Comparison of ENCODE assay signal across 21 cellular contexts in the genomic region with DNA sequence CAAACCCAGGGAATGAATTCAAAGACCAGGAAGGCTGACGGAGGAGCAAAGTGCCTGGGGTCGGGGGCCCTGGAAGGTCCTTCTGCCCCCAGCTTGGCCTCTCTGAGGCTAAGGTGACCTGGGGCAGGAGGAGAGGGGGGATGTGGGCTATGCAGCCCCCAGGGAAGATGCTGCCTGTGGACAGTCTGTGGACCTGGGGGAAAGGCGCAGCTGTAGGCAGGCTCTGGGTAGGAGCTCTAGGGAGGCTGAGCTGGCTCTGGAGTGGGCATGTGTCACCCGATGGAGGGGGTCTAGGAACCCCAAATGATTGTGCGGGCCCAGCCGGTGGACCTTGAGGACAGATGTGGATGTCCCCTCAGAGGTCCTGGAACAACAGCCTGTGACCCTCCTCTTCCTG. TPM values are rescaled to one million over a fixed set of nuclear protein-coding genes. Genes with fewer than 3 reads are reported as not detected.
DNase-seq lines count a peak whose midpoint lies in the region; ATAC-seq and TF ChIP-seq lines count a peak whose summit lies in the region.
"Had no signal": no experiment of that assay in that cellular context is flagged by ENCODE, and none has a peak within 500 bp of the region (broad histone marks: within the 10 kb centered on the region; RNA-seq: fewer than 3 reads in every experiment).

No MANE protein-coding gene starts in this region.

- H3K4me3 ChIP-seq in HCT116 (replicated peaks in 1 of 2; ENCODE audit: low read depth in 1 of 2, low read length in 2 of 2), result peak overlapping the region in 1 of 2 experiments; percentile 53; a peak in 1 of 4 replicates
- no peak overlapping the region for H3K4me3 ChIP-seq in osteoblast (ENCODE audit: insufficient read depth, low read length)
- H3K4me3 ChIP-seq: HAP-1, Peyer's patch had no signal

- TF ChIP-seq CTCF in HCT116 (IDR thresholded peaks at IDR 0.05 in 2 of 3, conservative IDR thresholded peaks at IDR 0.05 in 1 of 3; ENCODE audit: borderline replicate concordance in 1 of 3, insufficient read depth in 1 of 3, low read depth in 2 of 3, low read length in 2 of 3), result no peak
- TF ChIP-seq CTCF in RWPE1 (conservative IDR thresholded peaks at IDR 0.05; ENCODE audit: low read depth), result no peak
- TF ChIP-seq CTCF in osteoblast (IDR thresholded peaks at IDR 0.05; ENCODE audit: extremely low read depth, low read depth, low read length), result no peak

- H3K36me3 Mint-ChIP-seq in activated T-helper 2 cell treated with anti-CD3 and anti-CD28 coated beads, Interferon-gamma antibody, Interleukin-2, Interleukin-4, amounts not matched to agents 10 μg/mL and 5 μg/mL and 100 μg/mL, durations not matched to agents 14 hours and 24 hours and 36 hours (ENCODE audit: low read depth), result no peaks in the 10 kb centered on the region
- H3K36me3 Mint-ChIP-seq in stimulated activated naive B cell treated with anti-CD40 and anti-IgM and Interleukin-4, amounts not matched to agents 10 μg/mL and 1 μg/mL and 100 μg/mL, for 72 hours, result peaks cover 2 to 3% of the 10 kb centered on the region in 2 donors
- H3K36me3 Mint-ChIP-seq: CD14-positive monocyte had no signal

- H3K4me1 Mint-ChIP-seq in activated T-helper 2 cell treated with anti-CD3 and anti-CD28 coated beads, Interferon-gamma antibody, Interleukin-2, Interleukin-4, amounts not matched to agents 10 μg/mL and 5 μg/mL and 100 μg/mL, durations not matched to agents 14 hours and 24 hours and 36 hours (ENCODE audit: low read depth), result no peaks in the 10 kb centered on the region
- H3K4me1 Mint-ChIP-seq in stimulated activated naive B cell treated with anti-CD40 and anti-IgM and Interleukin-4, amounts not matched to agents 10 μg/mL and 1 μg/mL and 100 μg/mL, for 72 hours, result peaks cover 1 to 7% of the 10 kb centered on the region in 2 donors
- H3K4me1 Mint-ChIP-seq: CD14-positive monocyte had no signal

- DNase-seq in HCT116 (ENCODE audit: low read depth, low spot score) (no peak), RWPE1 (ENCODE audit: low spot score) (no peak), epithelial cell of prostate (ENCODE audit: low read depth, low spot score) (no peak), osteoblast (ENCODE audit: insufficient read length, low spot score, missing footprints) (peak; percentile 91)
- DNase-seq in activated T-helper 2 cell treated with anti-CD3 and anti-CD28 coated beads, Interferon-gamma antibody, Interleukin-2, Interleukin-4, amounts not matched to agents 10 μg/mL and 5 μg/mL and 100 μg/mL, durations not matched to agents 14 hours and 24 hours and 36 hours (ENCODE audit: low spot score), result no peak
- no peak for DNase-seq in stimulated activated naive B cell treated with anti-CD40 and anti-IgM and Interleukin-4, amounts not matched to agents 10 μg/mL and 1 μg/mL and 100 μg/mL, for 72 hours
- no peak for DNase-seq in stimulated activated CD4-positive, alpha-beta T cell treated with anti-CD3 and anti-CD28 coated beads, Interleukin-12 subunit alpha, Interleukin-12 subunit beta, amount 100 ng/mL, for 4 hours
- DNase-seq: AML-193, DMS 273 treated with DMSO at 0.1 percent for 48 hours, DND-41, Kasumi-1, NCI-H1105 treated with DMSO at 0.1 percent for 48 hours, NCI-H1694 treated with DMSO at 0.1 percent for 48 hours, Peyer's patch, Right ventricle myocardium superior had no signal

- H2AFZ ChIP-seq in HCT116 (ENCODE audit: low read depth, low read length, poor library complexity, severe bottlenecking), result no peak overlapping the region
- no peak overlapping the region for H2AFZ ChIP-seq in osteoblast (ENCODE audit: low read length)
- H2AFZ ChIP-seq: GM23248 had no signal

- H3K27ac Mint-ChIP-seq in activated T-helper 2 cell treated with anti-CD3 and anti-CD28 coated beads, Interferon-gamma antibody, Interleukin-2, Interleukin-4, amounts not matched to agents 10 μg/mL and 5 μg/mL and 100 μg/mL, durations not matched to agents 14 hours and 24 hours and 36 hours, result no peak overlapping the region
- H3K27ac Mint-ChIP-seq in stimulated activated naive B cell treated with anti-CD40 and anti-IgM and Interleukin-4, amounts not matched to agents 10 μg/mL and 1 μg/mL and 100 μg/mL, for 72 hours, result no peak overlapping the region

- ATAC-seq in HCT116 (no peak), GM21619 (IDR thresholded peaks at IDR 0.05; ENCODE audit: unreplicated experiment) (no peak)
- no peak for ATAC-seq in stimulated activated naive B cell treated with anti-CD40 and anti-IgM and Interleukin-4, amounts not matched to agents 10 μg/mL and 1 μg/mL and 100 μg/mL, for 72 hours (replicated peaks)

- peaks cover 17 to 25% of the 10 kb centered on the region in 2 experiments for H3K4me1 ChIP-seq in HCT116 (ENCODE audit: control insufficient read depth in 1 of 2, insufficient read depth in 2 of 2, low read length in 2 of 2)
- H3K4me1 ChIP-seq in osteoblast (ENCODE audit: insufficient read depth, low read length), result peaks cover 26% of the 10 kb centered on the region
- H3K4me1 ChIP-seq: HAP-1, Peyer's patch had no signal

- no peaks in the 10 kb centered on the region for H3K9me3 Mint-ChIP-seq in activated T-helper 2 cell treated with anti-CD3 and anti-CD28 coated beads, Interferon-gamma antibody, Interleukin-2, Interleukin-4, amounts not matched to agents 10 μg/mL and 5 μg/mL and 100 μg/mL, durations not matched to agents 14 hours and 24 hours and 36 hours
- H3K9me3 Mint-ChIP-seq in stimulated activated naive B cell treated with anti-CD40 and anti-IgM and Interleukin-4, amounts not matched to agents 10 μg/mL and 1 μg/mL and 100 μg/mL, for 72 hours, result peaks cover 3 to 10% of the 10 kb centered on the region in 2 donors

- H3K27me3 Mint-ChIP-seq in activated T-helper 2 cell treated with anti-CD3 and anti-CD28 coated beads, Interferon-gamma antibody, Interleukin-2, Interleukin-4, amounts not matched to agents 10 μg/mL and 5 μg/mL and 100 μg/mL, durations not matched to agents 14 hours and 24 hours and 36 hours (ENCODE audit: low read depth), result no peaks in the 10 kb centered on the region
- H3K27me3 Mint-ChIP-seq in stimulated activated naive B cell treated with anti-CD40 and anti-IgM and Interleukin-4, amounts not matched to agents 10 μg/mL and 1 μg/mL and 100 μg/mL, for 72 hours, result peaks cover 45 to 62% of the 10 kb centered on the region in 2 donors

- H3K27me3 ChIP-seq in HCT116 (ENCODE audit: insufficient read depth, low read length) (peaks cover 26% of the 10 kb centered on the region), osteoblast (ENCODE audit: insufficient read depth, low read length) (peaks cover 2% of the 10 kb centered on the region)
- H3K27me3 ChIP-seq: Peyer's patch had no signal

- RAD21 ChIA-PET in HCT116 (lab: Charles Lee; ENCODE audit: low non-redundant PET in 1 of 2, low total read pairs in 2 of 2, uncharacterized antibody in 2 of 2, unreplicated experiment in 2 of 2), result no interaction called here

- H3K4me2 ChIP-seq in HCT116 (ENCODE audit: low read length), result peak overlapping the region; percentile 95
- H3K4me2 ChIP-seq in osteoblast (ENCODE audit: insufficient read depth, low read length), result peak overlapping the region; percentile 70

- peak overlapping the region; percentile 62 for H3K9ac ChIP-seq in HCT116 (ENCODE audit: low read length)

- H3K36me3 ChIP-seq in HCT116 (ENCODE audit: control insufficient read depth in 1 of 2, insufficient read depth in 2 of 2, low read length in 2 of 2) (no peaks in the 10 kb centered on the region), osteoblast (ENCODE audit: insufficient read depth, low read length) (no peaks in the 10 kb centered on the region)
- H3K36me3 ChIP-seq: HAP-1, Peyer's patch had no signal

- BruUV-seq in HCT116 (replicated peaks; lab: Mats Ljungman, UMichigan), result no TSS peak

- CTCF ChIA-PET in HCT116 (lab: Charles Lee), result no interaction called here
- CTCF ChIA-PET in RWPE1 (lab: Yijun Ruan, JAX), result no interaction called here

- no peak for TF ChIP-seq POLR2A in HCT116 (IDR thresholded peaks at IDR 0.05; ENCODE audit: borderline replicate concordance, extremely low read depth, insufficient read depth, insufficient read length)

- POLR2A ChIA-PET in HCT116 (lab: Charles Lee), result no interaction called here
- POLR2A ChIA-PET in RWPE1 (lab: Yijun Ruan, JAX; ENCODE audit: low non-redundant PET), result no interaction called here

- intact Hi-C loops in HCT116 (cut with micrococcal nuclease), result no loop called here
- intact Hi-C loops in activated T-helper 2 cell treated with anti-CD3 and anti-CD28 coated beads, Interferon-gamma antibody, Interleukin-2, Interleukin-4, amounts not matched to agents 10 μg/mL and 5 μg/mL and 100 μg/mL, durations not matched to agents 14 hours and 24 hours and 36 hours (cut with micrococcal nuclease), result no loop called here

- no peaks in the 10 kb centered on the region for H3K79me2 ChIP-seq in HCT116 (ENCODE audit: insufficient read depth, low read length)
- H3K79me2 ChIP-seq in osteoblast (ENCODE audit: insufficient read depth, low read length), result no peaks in the 10 kb centered on the region

- no peak for TF ChIP-seq RAD21 in HCT116 (IDR thresholded peaks at IDR 0.05; ENCODE audit: low read depth)

- H3K4me3 Mint-ChIP-seq in activated T-helper 2 cell treated with anti-CD3 and anti-CD28 coated beads, Interferon-gamma antibody, Interleukin-2, Interleukin-4, amounts not matched to agents 10 μg/mL and 5 μg/mL and 100 μg/mL, durations not matched to agents 14 hours and 24 hours and 36 hours (ENCODE audit: low read depth), result no peak overlapping the region
- no peak overlapping the region for H3K4me3 Mint-ChIP-seq in stimulated activated naive B cell treated with anti-CD40 and anti-IgM and Interleukin-4, amounts not matched to agents 10 μg/mL and 1 μg/mL and 100 μg/mL, for 72 hours

- H3K9me2 ChIP-seq in HCT116 (ENCODE audit: insufficient read depth), result no peaks in the 10 kb centered on the region

- H4K20me1 ChIP-seq in HCT116 (ENCODE audit: insufficient read depth) (no peaks in the 10 kb centered on the region), osteoblast (ENCODE audit: insufficient read depth, low read length) (peaks cover 11% of the 10 kb centered on the region)

- H3K27ac ChIP-seq in HCT116 (ENCODE audit: low read depth, low read length) (no peak overlapping the region), RWPE1 (peak overlapping the region; percentile 99), epithelial cell of prostate (peak overlapping the region; percentile 81), osteoblast (ENCODE audit: low read depth, low read length) (peak overlapping the region; percentile 44)
- H3K27ac ChIP-seq: HL-60, Peyer's patch had no signal

- no peaks in the 10 kb centered on the region for H3K9me3 ChIP-seq in HCT116 (ENCODE audit: control insufficient read depth in 1 of 2, insufficient read depth in 1 of 2, low read depth in 1 of 2, low read length in 2 of 2)
- H3K9me3 ChIP-seq in osteoblast (ENCODE audit: low read depth, low read length), result no peaks in the 10 kb centered on the region
- H3K9me3 ChIP-seq: HAP-1, Peyer's patch had no signal

TF ChIP-seq in HCT116, 20 proteins besides CTCF, POLR2A, EP300 and RAD21 (continues in another document):
- TF ChIP-seq JUND (IDR thresholded peaks at IDR 0.05), result no peak
- no peak for TF ChIP-seq FOSL1 (IDR thresholded peaks at IDR 0.05; ENCODE audit: low read depth)
- no peak for TF ChIP-seq ZNF274 (IDR thresholded peaks at IDR 0.05; ENCODE audit: low read depth, low read length)

RNA-seq across cellular contexts. Expression of gene WNT7B, which starts 42.8 kb away (rescaled TPM):
- total RNA-seq in HCT116 (2021; ENCODE audit: unreplicated experiment), result 10.5 TPM
- 12.9 and 15.2 TPM in 2 replicates for polyA plus RNA-seq in HCT116 (2012)
- total RNA-seq in osteoblast, result 0.59 TPM in 1 of 2 replicates, not detected in the other
- total RNA-seq in activated T-helper 2 cell treated with anti-CD3 and anti-CD28 coated beads, Interferon-gamma antibody, Interleukin-2, Interleukin-4, amounts not matched to agents 10 μg/mL and 5 μg/mL and 100 μg/mL, durations not matched to agents 14 hours and 24 hours and 36 hours, result not detected in 2 replicates
- total RNA-seq: G401, GM23248, Peyer's patch, Right ventricle myocardium superior had no signal
- polyA plus RNA-seq: CD14-positive monocyte, GM23248 had no signal
